Comparison of ENCODE assay signal across 8 cellular contexts in genomic region chr11:110093407-110094297, GRCh38. TPM values are rescaled to one million over a fixed set of nuclear protein-coding genes. Genes with fewer than 3 reads are reported as not detected.
DNase-seq lines count a peak whose midpoint lies in the region; FAIRE-seq and TF ChIP-seq lines count a peak whose summit lies in the region.

No MANE protein-coding gene starts in this region.

- intact Hi-C loops in activated naive CD4-positive, alpha-beta T cell treated with anti-CD3 and anti-CD28 coated beads for 36 hours (cut with micrococcal nuclease), result loop anchor here (1.0 to 5.0 kb wide), 3 partner anchors 147 to 334 kb away; partner anchors contain the start of gene FDX1

- no peaks in the 10 kb centered on the region for H3K27me3 ChIP-seq in muscle layer of duodenum (ENCODE audit: low read depth, low read length)

- H3K9me3 ChIP-seq in muscle layer of duodenum (ENCODE audit: control insufficient read depth in 1 of 2, low read length in 2 of 2), result no peaks in the 10 kb centered on the region

- H3K4me1 ChIP-seq in muscle layer of duodenum (ENCODE audit: control insufficient read depth in 1 of 2, insufficient read depth in 2 of 2, low read length in 2 of 2), result peaks cover 0 to 14% of the 10 kb centered on the region in 2 donors

- peaks cover 0 to 7% of the 10 kb centered on the region in 2 donors for H3K36me3 ChIP-seq in muscle layer of duodenum (ENCODE audit: control insufficient read depth in 1 of 2, insufficient read depth in 2 of 2, low read length in 2 of 2)

- CTCF ChIA-PET in activated naive CD4-positive, alpha-beta T cell treated with anti-CD3 and anti-CD28 coated beads for 36 hours (lab: Charles Lee), result no interaction called here
- CTCF ChIA-PET in HEK293T (lab: Yijun Ruan, JAX), result no interaction called here
- CTCF ChIA-PET in activated CD4-positive, alpha-beta T cell treated with anti-CD3 and anti-CD28 coated beads, Interleukin-2, amount 10 ng/mL, durations not matched to agents 7 days and 5 days (lab: Charles Lee), result interaction anchor here (1.0 to 4.7 kb wide), 2 partner anchors 16 to 36 kb away, joined by 3 to 21 read pairs; no protein-coding TSS in a partner anchor

- no peak for TF ChIP-seq CTCF in fibroblast of mammary gland (conservative IDR thresholded peaks at IDR 0.05; ENCODE audit: control insufficient read depth, insufficient read depth, low read depth, low read length)

- POLR2A ChIA-PET in HEK293T (lab: Yijun Ruan, JAX), result interaction anchor here (1.3 to 1.5 kb wide), 3 partner anchors 15 to 24 kb away, joined by 3 to 7 read pairs (median 4); no protein-coding TSS in a partner anchor
- POLR2A ChIA-PET in activated CD4-positive, alpha-beta T cell treated with anti-CD3 and anti-CD28 coated beads, Interleukin-2, amount 10 ng/mL, durations not matched to agents 7 days and 5 days (lab: Charles Lee), result no interaction called here

- H3K4me3 Mint-ChIP-seq in activated naive CD4-positive, alpha-beta T cell treated with anti-CD3 and anti-CD28 coated beads for 36 hours, result peak overlapping the region; percentile 51
- peak overlapping the region; percentile 65 for H3K4me3 Mint-ChIP-seq in activated CD4-positive, alpha-beta T cell treated with anti-CD3 and anti-CD28 coated beads, Interleukin-2, amount 10 ng/mL, durations not matched to agents 7 days and 5 days

- no peak for DNase-seq in activated naive CD4-positive, alpha-beta T cell treated with anti-CD3 and anti-CD28 coated beads for 36 hours
- DNase-seq in activated naive CD4-positive, alpha-beta T cell treated with Interleukin-2 at 50 U/mL for 16 hours, result no peak
- DNase-seq in HEK293T (ENCODE audit: extremely low spot score), result peak; percentile 46
- DNase-seq in NCI-H128 (lab: John Stamatoyannopoulos, UW; ENCODE audit: unreplicated experiment), result peak; percentile 21
- no peak for DNase-seq in activated CD4-positive, alpha-beta T cell treated with anti-CD3 and anti-CD28 coated beads, Interleukin-2, amount 10 ng/mL, durations not matched to agents 7 days and 5 days
- peak; percentile 64 for DNase-seq in fibroblast of mammary gland (ENCODE audit: low read depth)
- peak; percentile 37 for DNase-seq in urothelium cell line (ENCODE audit: low spot score)

- no peaks in the 10 kb centered on the region for H3K36me3 Mint-ChIP-seq in activated naive CD4-positive, alpha-beta T cell treated with anti-CD3 and anti-CD28 coated beads for 36 hours (ENCODE audit: low read depth)
- no peaks in the 10 kb centered on the region for H3K36me3 Mint-ChIP-seq in activated CD4-positive, alpha-beta T cell treated with anti-CD3 and anti-CD28 coated beads, Interleukin-2, amount 10 ng/mL, durations not matched to agents 7 days and 5 days (ENCODE audit: low read depth)

- H3K4me3 ChIP-seq in fibroblast of mammary gland (ENCODE audit: control insufficient read depth, low read depth, low read length) (peak overlapping the region; percentile 69), muscle layer of duodenum (ENCODE audit: low read depth in 1 of 2, low read length in 2 of 2) (peak overlapping the region; percentile 77 to 80)

- H3K27me3 Mint-ChIP-seq in activated naive CD4-positive, alpha-beta T cell treated with anti-CD3 and anti-CD28 coated beads for 36 hours (ENCODE audit: low read depth), result peaks cover 45% of the 10 kb centered on the region
- peaks cover 49% of the 10 kb centered on the region for H3K27me3 Mint-ChIP-seq in activated CD4-positive, alpha-beta T cell treated with anti-CD3 and anti-CD28 coated beads, Interleukin-2, amount 10 ng/mL, durations not matched to agents 7 days and 5 days

- H3K27ac Mint-ChIP-seq in activated naive CD4-positive, alpha-beta T cell treated with anti-CD3 and anti-CD28 coated beads for 36 hours, result no peak overlapping the region
- H3K27ac Mint-ChIP-seq in activated CD4-positive, alpha-beta T cell treated with anti-CD3 and anti-CD28 coated beads, Interleukin-2, amount 10 ng/mL, durations not matched to agents 7 days and 5 days, result no peak overlapping the region

- peak overlapping the region; percentile 92 for H3K27ac ChIP-seq in muscle layer of duodenum (ENCODE audit: low read length)

- H3K4me1 Mint-ChIP-seq in activated naive CD4-positive, alpha-beta T cell treated with anti-CD3 and anti-CD28 coated beads for 36 hours (ENCODE audit: low read depth), result peaks cover 11% of the 10 kb centered on the region
- H3K4me1 Mint-ChIP-seq in activated CD4-positive, alpha-beta T cell treated with anti-CD3 and anti-CD28 coated beads, Interleukin-2, amount 10 ng/mL, durations not matched to agents 7 days and 5 days, result peaks cover 11% of the 10 kb centered on the region

- no peaks in the 10 kb centered on the region for H3K9me3 Mint-ChIP-seq in activated naive CD4-positive, alpha-beta T cell treated with anti-CD3 and anti-CD28 coated beads for 36 hours
- no peaks in the 10 kb centered on the region for H3K9me3 Mint-ChIP-seq in activated CD4-positive, alpha-beta T cell treated with anti-CD3 and anti-CD28 coated beads, Interleukin-2, amount 10 ng/mL, durations not matched to agents 7 days and 5 days

- no peak for FAIRE-seq in urothelium cell line (lab: Jason Lieb, UNC)

TF ChIP-seq in HEK293T, 16 proteins besides CTCF, POLR2A, EP300 and RAD21:
- 0 out of 2 replicates have a peak, but pooled peaks have one; percentile 9 for TF ChIP-seq L3MBTL2 (conservative IDR thresholded peaks at IDR 0.05)
- TF ChIP-seq ELF4 (IDR thresholded peaks at IDR 0.05), result no peak
TF ChIP-seq in HEK293T: peak in this region for 1.

RNA-seq across cellular contexts. Expression of gene ZC3H12C, which starts 0.5 kb away (rescaled TPM):
- total RNA-seq in activated naive CD4-positive, alpha-beta T cell treated with anti-CD3 and anti-CD28 coated beads for 36 hours, result not detected
- under 1 TPM; 0.40 to 0.50 TPM for total RNA-seq in activated CD4-positive, alpha-beta T cell treated with anti-CD3 and anti-CD28 coated beads, Interleukin-2, amount 10 ng/mL, durations not matched to agents 7 days and 5 days

Comparison
In these comparisons a context has a peak if more than half of its experiments do, and no peak if none do; other contexts are left out.
1. DNase-seq: peak in HEK293T (single experiment), NCI-H128 (single experiment), fibroblast of mammary gland (single experiment) and urothelium cell line (single experiment); none in activated naive CD4-positive, alpha-beta T cell treated with anti-CD3 and anti-CD28 coated beads for 36 hours (single experiment), activated naive CD4-positive, alpha-beta T cell treated with Interleukin-2 at 50 U/mL for 16 hours (single experiment) and activated CD4-positive, alpha-beta T cell treated with anti-CD3 and anti-CD28 coated beads, Interleukin-2, amount 10 ng/mL, durations not matched to agents 7 days and 5 days (single experiment).